17 cellular contexts compared by ENCODE assay signal in the genomic region with DNA sequence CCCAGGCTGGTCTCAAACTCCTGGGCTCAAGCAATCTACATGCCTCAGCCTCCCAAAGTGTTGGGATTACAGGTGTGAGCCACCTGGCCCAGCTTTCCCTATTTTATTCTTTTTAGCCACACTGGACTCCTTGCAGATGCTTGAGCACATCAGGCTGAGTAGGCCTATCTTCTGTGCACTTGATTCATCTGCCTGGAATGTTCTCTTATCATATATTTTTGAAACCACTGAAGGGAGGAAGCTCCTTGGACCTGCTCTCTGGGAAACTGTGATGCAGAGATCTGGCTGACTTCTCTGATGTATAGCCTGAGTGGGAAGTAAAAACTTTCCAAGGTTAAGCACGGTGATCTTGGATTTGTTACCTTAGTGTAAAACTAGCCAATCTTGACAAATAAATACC. TPM values are rescaled to one million over a fixed set of nuclear protein-coding genes. Genes with fewer than 3 reads are reported as not detected.
DNase-seq lines count a peak whose midpoint lies in the region; TF ChIP-seq lines count a peak whose summit lies in the region.
"Had no signal": no experiment of that assay in that cellular context is flagged by ENCODE, and none has a peak within 500 bp of the region (broad histone marks: within the 10 kb centered on the region; RNA-seq: fewer than 3 reads in every experiment).

No MANE protein-coding gene starts in this region.

- H3K9me3 ChIP-seq in CD8-positive, alpha-beta memory T cell (ENCODE audit: low read length), result no peaks in the 10 kb centered on the region
- H3K9me3 ChIP-seq: BE2C, Caco-2 had no signal

- peaks cover 0 to 8% (median 0%) of the 10 kb centered on the region in 3 donors for H3K36me3 Mint-ChIP-seq in CD8-positive, alpha-beta memory T cell
- H3K36me3 Mint-ChIP-seq: stimulated activated effector memory CD8-positive, alpha-beta T cell treated with anti-CD3 and anti-CD28 coated beads, Interleukin-12 subunit alpha, Interleukin-12 subunit beta, amount 100 ng/mL, for 72 hours had no signal

- no peaks in the 10 kb centered on the region for H3K9me3 Mint-ChIP-seq in CD8-positive, alpha-beta memory T cell
- H3K9me3 Mint-ChIP-seq: stimulated activated effector memory CD8-positive, alpha-beta T cell treated with anti-CD3 and anti-CD28 coated beads, Interleukin-12 subunit alpha, Interleukin-12 subunit beta, amount 100 ng/mL, for 72 hours had no signal

- POLR2A ChIA-PET in CD8-positive, alpha-beta memory T cell (lab: Charles Lee), result no interaction called here

- H3K4me1 ChIP-seq in CD8-positive, alpha-beta memory T cell (ENCODE audit: insufficient read depth, low read length), result peaks cover 10% of the 10 kb centered on the region
- H3K4me1 ChIP-seq: BE2C had no signal

- TF ChIP-seq CTCF in foreskin fibroblast (IDR thresholded peaks at IDR 0.05; ENCODE audit: low read depth, low read length), result no peak

- no peak overlapping the region for H3K27ac Mint-ChIP-seq in CD8-positive, alpha-beta memory T cell
- H3K27ac Mint-ChIP-seq: activated naive CD8-positive, alpha-beta T cell; nephron progenitor cell; progenitor cell of endocrine pancreas; stimulated activated effector memory CD8-positive, alpha-beta T cell treated with anti-CD3 and anti-CD28 coated beads, Interleukin-12 subunit alpha, Interleukin-12 subunit beta, amount 100 ng/mL, for 72 hours had no signal

- H3K36me3 ChIP-seq in CD8-positive, alpha-beta memory T cell (ENCODE audit: insufficient read depth, low read length), result no peaks in the 10 kb centered on the region
- H3K36me3 ChIP-seq: BE2C had no signal

- peaks cover 15 to 16% (median 16%) of the 10 kb centered on the region in 3 donors for H3K4me1 Mint-ChIP-seq in CD8-positive, alpha-beta memory T cell

- H3K27ac ChIP-seq in CD8-positive, alpha-beta memory T cell (ENCODE audit: low read depth, low read length), result no peak overlapping the region

- CTCF ChIA-PET in CD8-positive, alpha-beta memory T cell (lab: Charles Lee), result no interaction called here

- H3K27me3 ChIP-seq in CD8-positive, alpha-beta memory T cell (ENCODE audit: insufficient read depth, low read length, poor library complexity, severe bottlenecking), result no peaks in the 10 kb centered on the region
- H3K27me3 ChIP-seq: BE2C had no signal

- H3K27me3 Mint-ChIP-seq in CD8-positive, alpha-beta memory T cell, result no peaks in the 10 kb centered on the region
- H3K27me3 Mint-ChIP-seq: activated naive CD8-positive, alpha-beta T cell; progenitor cell of endocrine pancreas had no signal

- no peak overlapping the region for H3K4me3 ChIP-seq in foreskin fibroblast (ENCODE audit: low read depth in 1 of 2, low read length in 2 of 2)
- no peak overlapping the region for H3K4me3 ChIP-seq in CD8-positive, alpha-beta memory T cell (ENCODE audit: low read length)

- DNase-seq in A172 (ENCODE audit: low spot score) (peak; percentile 81), HT1080 (ENCODE audit: low read depth) (peak; percentile 66), amniotic stem cell (lab: John Stamatoyannopoulos, UW) (peak; percentile 33), foreskin fibroblast (peak; percentile 56 to 75), activated gamma-delta T cell treated with Interleukin-2 at 50 U/mL for 16 hours (no peak), COLO829 (ENCODE audit: low spot score) (no peak)
- no peak for DNase-seq in activated CD4-positive, alpha-beta T cell treated with anti-CD3 and anti-CD28 coated beads, Interleukin-2, amount 50 U/mL, for 4 hours
- no peak for DNase-seq in CD8-positive, alpha-beta memory T cell
- DNase-seq: BE2C, glutamatergic neuron, midbrain, NCI-H82, nephron progenitor cell had no signal

- H3K4me3 Mint-ChIP-seq in CD8-positive, alpha-beta memory T cell, result no peak overlapping the region
- H3K4me3 Mint-ChIP-seq: activated naive CD8-positive, alpha-beta T cell; nephron progenitor cell; stimulated activated effector memory CD8-positive, alpha-beta T cell treated with anti-CD3 and anti-CD28 coated beads, Interleukin-12 subunit alpha, Interleukin-12 subunit beta, amount 100 ng/mL, for 72 hours had no signal

RNA-seq across cellular contexts. Expression of a gene that starts 6.5 kb away (rescaled TPM):
- 116 and 122 TPM in 2 replicates for total RNA-seq in A172 (2014; rRNA removed; shearing (Covaris generic))
- 37.5 and 63.4 TPM in 2 replicates for total RNA-seq in HT1080 (2014; rRNA removed; shearing (Covaris generic))
- 76.6 and 86.5 TPM in 2 replicates for polyA plus RNA-seq in HT1080 (2015; cell fraction: cytosol; rRNA removed)
- 43.5 and 45.5 TPM in 2 replicates for polyA plus RNA-seq in HT1080 (2015; cell fraction: nucleus; rRNA removed)
- total RNA-seq in CD8-positive, alpha-beta memory T cell, result 100 to 1,000 TPM; 101 to 102 TPM
- 288 TPM for polyA plus RNA-seq in CD8-positive, alpha-beta memory T cell

RNA-seq across cellular contexts. Expression of a gene that starts 38.5 kb away (rescaled TPM):
- 87.2 and 94.1 TPM in 2 replicates for total RNA-seq in A172 (2014; rRNA removed; shearing (Covaris generic))
- 67.6 and 71.2 TPM in 2 replicates for total RNA-seq in HT1080 (2014; rRNA removed; shearing (Covaris generic))
- 57.2 and 65.5 TPM in 2 replicates for polyA plus RNA-seq in HT1080 (2015; cell fraction: cytosol; rRNA removed)
- 134 and 140 TPM in 2 replicates for polyA plus RNA-seq in HT1080 (2015; cell fraction: nucleus; rRNA removed)
- 10 to 100 TPM; 40.6 to 43.8 TPM for total RNA-seq in CD8-positive, alpha-beta memory T cell
- 0.18 TPM for polyA plus RNA-seq in CD8-positive, alpha-beta memory T cell

RNA-seq across cellular contexts. Expression of a gene that starts 39.0 kb away (rescaled TPM):
- 28.3 and 29.3 TPM in 2 replicates for total RNA-seq in A172 (2014; rRNA removed; shearing (Covaris generic))
- 23.2 and 27.6 TPM in 2 replicates for total RNA-seq in HT1080 (2014; rRNA removed; shearing (Covaris generic))
- 11.1 and 14.0 TPM in 2 replicates for polyA plus RNA-seq in HT1080 (2015; cell fraction: cytosol; rRNA removed)
- polyA plus RNA-seq in HT1080 (2015; cell fraction: nucleus; rRNA removed), result 13.9 and 15.8 TPM in 2 replicates
- total RNA-seq in CD8-positive, alpha-beta memory T cell, result 10 to 100 TPM; 31.3 to 36.2 TPM
- 52.5 TPM for polyA plus RNA-seq in CD8-positive, alpha-beta memory T cell

Comparison
In these comparisons a context has a peak if more than half of its experiments do, and no peak if none do; other contexts are left out.
1. DNase-seq: peak in A172 (single experiment), HT1080 (single experiment), amniotic stem cell (single experiment) and foreskin fibroblast (2 of 2); none in activated CD4-positive, alpha-beta T cell treated with anti-CD3 and anti-CD28 coated beads, Interleukin-2, amount 50 U/mL, for 4 hours (0 of 2), activated gamma-delta T cell treated with Interleukin-2 at 50 U/mL for 16 hours (single experiment), CD8-positive, alpha-beta memory T cell (0 of 5) and COLO829 (single experiment).